ENCODE assay signal across 1 cellular context in genomic region chr10:99394761-99395386, GRCh38.
TF ChIP-seq lines count a peak whose summit lies in the region.

No MANE protein-coding gene starts in this region.

TF ChIP-seq in SK-N-SH, 30 proteins besides CTCF, POLR2A, EP300 and RAD21 (continued from another document):
- TF ChIP-seq, protein P1, sequence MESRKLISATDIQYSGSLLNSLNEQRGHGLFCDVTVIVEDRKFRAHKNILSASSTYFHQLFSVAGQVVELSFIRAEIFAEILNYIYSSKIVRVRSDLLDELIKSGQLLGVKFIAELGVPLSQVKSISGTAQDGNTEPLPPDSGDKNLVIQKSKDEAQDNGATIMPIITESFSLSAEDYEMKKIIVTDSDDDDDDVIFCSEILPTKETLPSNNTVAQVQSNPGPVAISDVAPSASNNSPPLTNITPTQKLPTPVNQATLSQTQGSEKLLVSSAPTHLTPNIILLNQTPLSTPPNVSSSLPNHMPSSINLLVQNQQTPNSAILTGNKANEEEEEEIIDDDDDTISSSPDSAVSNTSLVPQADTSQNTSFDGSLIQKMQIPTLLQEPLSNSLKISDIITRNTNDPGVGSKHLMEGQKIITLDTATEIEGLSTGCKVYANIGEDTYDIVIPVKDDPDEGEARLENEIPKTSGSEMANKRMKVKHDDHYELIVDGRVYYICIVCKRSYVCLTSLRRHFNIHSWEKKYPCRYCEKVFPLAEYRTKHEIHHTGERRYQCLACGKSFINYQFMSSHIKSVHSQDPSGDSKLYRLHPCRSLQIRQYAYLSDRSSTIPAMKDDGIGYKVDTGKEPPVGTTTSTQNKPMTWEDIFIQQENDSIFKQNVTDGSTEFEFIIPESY (IDR thresholded peaks at IDR 0.05; ENCODE audit: borderline replicate concordance, low read depth), result no peak
- TF ChIP-seq JUND (IDR thresholded peaks at IDR 0.05), result no peak
- no peak for TF ChIP-seq ELF1 (IDR thresholded peaks at IDR 0.05)
- no peak for TF ChIP-seq SMC3 (IDR thresholded peaks at IDR 0.05; ENCODE audit: low read depth, low read length)
- no peak for TF ChIP-seq POLR2AphosphoS5 (IDR thresholded peaks at IDR 0.05; ENCODE audit: low read depth, low read length)
